ENCODE assay signal across 13 cellular contexts in the genomic region with DNA sequence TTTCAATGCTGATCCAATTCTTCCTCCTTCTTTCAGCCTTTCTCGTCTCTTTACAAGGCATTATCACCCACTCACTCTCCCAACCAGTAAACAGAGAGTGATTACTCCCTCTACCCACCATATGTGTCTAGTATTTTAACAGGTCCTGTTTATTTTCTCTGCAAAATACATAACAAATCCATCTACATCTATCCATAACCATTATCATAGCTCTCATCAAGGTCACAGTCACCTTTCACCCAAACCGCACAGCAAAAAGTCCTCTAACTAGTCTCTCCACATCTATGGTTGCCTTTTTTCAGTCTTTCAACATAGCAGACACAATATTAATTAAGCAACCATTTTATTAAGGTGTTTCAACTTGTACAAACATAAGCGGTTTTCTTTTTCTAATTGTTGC.
"Had no signal": no experiment of that assay in that cellular context is flagged by ENCODE, and none has a peak within 500 bp of the region (broad histone marks: within the 10 kb centered on the region; RNA-seq: fewer than 3 reads in every experiment).

No MANE protein-coding gene starts in this region.

- H3K27ac ChIP-seq: colonic mucosa, coronary artery, dorsolateral prefrontal cortex, epithelial cell of prostate, esophagus muscularis mucosa, esophagus squamous epithelium, foreskin keratinocyte, gastrocnemius medialis, gastroesophageal sphincter, heart left ventricle, heart right ventricle had no signal

- ATAC-seq: effector memory CD8-positive, alpha-beta T cell; esophagus mucosa; foreskin keratinocyte; gastrocnemius medialis; gastroesophageal sphincter; heart left ventricle; heart right ventricle had no signal
